ENCODE assay signal across 1 cellular context in genomic region chr16:73149329-73149728, GRCh38.
TF ChIP-seq lines count a peak whose summit lies in the region.

No MANE protein-coding gene starts in this region.

TF ChIP-seq in HepG2, 621 proteins besides CTCF, POLR2A, EP300 and RAD21 (continued from another document and continues in another):
- TF ChIP-seq NFE2L1 (CRISPR knock-in tag; IDR thresholded peaks at IDR 0.05; ENCODE audit: borderline replicate concordance) (no peak), ZNF501 (CRISPR knock-in tag; IDR thresholded peaks at IDR 0.05) (no peak), TBL1XR1 (IDR thresholded peaks at IDR 0.05; ENCODE audit: borderline replicate concordance, low read length, partially characterized antibody) (no peak), POLR2AphosphoS5 (IDR thresholded peaks at IDR 0.05; ENCODE audit: low read depth, low read length) (no peak), KIAA2018 (CRISPR knock-in tag; IDR thresholded peaks at IDR 0.05; ENCODE audit: borderline replicate concordance) (no peak), FOXO1 (CRISPR knock-in tag; IDR thresholded peaks at IDR 0.05) (peak; percentile 61; the same call in 1 of the 2 replicates), ZNF256 (CRISPR knock-in tag; conservative IDR thresholded peaks at IDR 0.05) (no peak), RFX3 (CRISPR knock-in tag; IDR thresholded peaks at IDR 0.05) (no peak), ZNF235 (CRISPR knock-in tag; IDR thresholded peaks at IDR 0.05; ENCODE audit: borderline replicate concordance) (no peak), DNMT3B (CRISPR knock-in tag; conservative IDR thresholded peaks at IDR 0.05) (no peak), TEAD3 (CRISPR knock-in tag; optimal IDR thresholded peaks at IDR 0.05; ENCODE audit: borderline replicate concordance) (peak; percentile 36), TEF (CRISPR knock-in tag; IDR thresholded peaks at IDR 0.05) (no peak), ZNF432 (CRISPR knock-in tag; IDR thresholded peaks at IDR 0.05; ENCODE audit: borderline replicate concordance) (no peak), ZNF7 (CRISPR knock-in tag; IDR thresholded peaks at IDR 0.05) (no peak), ATF2 (CRISPR knock-in tag; IDR thresholded peaks at IDR 0.05) (no peak), MLLT10 (CRISPR knock-in tag; IDR thresholded peaks at IDR 0.05) (no peak), ELF3 (CRISPR knock-in tag; IDR thresholded peaks at IDR 0.05) (peak; percentile 82), KDM6A (CRISPR knock-in tag; IDR thresholded peaks at IDR 0.05; ENCODE audit: low read depth) (0 out of 2 replicates have a peak, but pooled peaks have one; percentile 34), CBFB (CRISPR knock-in tag; IDR thresholded peaks at IDR 0.05) (no peak), SAP130 (CRISPR knock-in tag; IDR thresholded peaks at IDR 0.05; ENCODE audit: low read depth) (peak; percentile 65), AHDC1 (CRISPR knock-in tag; IDR thresholded peaks at IDR 0.05; ENCODE audit: borderline replicate concordance) (peak; percentile 47; the same call in 1 of the 2 replicates), MXD1 (CRISPR knock-in tag; IDR thresholded peaks at IDR 0.05) (no peak), HMG20A (CRISPR knock-in tag; IDR thresholded peaks at IDR 0.05; ENCODE audit: borderline replicate concordance) (peak; percentile 65; the same call in 1 of the 2 replicates), HOMEZ (CRISPR knock-in tag; IDR thresholded peaks at IDR 0.05; ENCODE audit: low read depth) (peak; percentile 46; the same call in 1 of the 2 replicates), ATF4 (CRISPR knock-in tag; IDR thresholded peaks at IDR 0.05) (no peak), ZNF124 (CRISPR knock-in tag; IDR thresholded peaks at IDR 0.05) (no peak), ZNF768 (CRISPR knock-in tag; IDR thresholded peaks at IDR 0.05) (no peak), ZMAT3 (CRISPR knock-in tag; conservative IDR thresholded peaks at IDR 0.05) (no peak), TRIM24 (CRISPR knock-in tag; IDR thresholded peaks at IDR 0.05) (no peak), RFXANK (CRISPR knock-in tag; IDR thresholded peaks at IDR 0.05) (no peak), NONO (IDR thresholded peaks at IDR 0.05) (no peak), NONO (CRISPR knock-in tag; conservative IDR thresholded peaks at IDR 0.05) (no peak), ZNF674 (CRISPR knock-in tag; IDR thresholded peaks at IDR 0.05; ENCODE audit: low read depth) (no peak), BRD4 (CRISPR knock-in tag; IDR thresholded peaks at IDR 0.05) (no peak), SP140L (CRISPR knock-in tag; IDR thresholded peaks at IDR 0.05; ENCODE audit: borderline replicate concordance) (no peak), MED13 (CRISPR knock-in tag; IDR thresholded peaks at IDR 0.05) (no peak), MIXL1 (CRISPR knock-in tag; IDR thresholded peaks at IDR 0.05) (peak; percentile 90), ZNF652 (CRISPR knock-in tag; IDR thresholded peaks at IDR 0.05; ENCODE audit: borderline replicate concordance, low read depth) (peak; percentile 26; the same call in 1 of the 2 replicates), HNRNPH1 (optimal IDR thresholded peaks at IDR 0.05; ENCODE audit: low read depth, low read length) (no peak), ZNF274 (CRISPR knock-in tag; IDR thresholded peaks at IDR 0.05) (no peak), ZNF446 (CRISPR knock-in tag; IDR thresholded peaks at IDR 0.05) (no peak), XRCC5 (optimal IDR thresholded peaks at IDR 0.05; ENCODE audit: low read length) (no peak), ATF7-NPFF (CRISPR knock-in tag; IDR thresholded peaks at IDR 0.05; ENCODE audit: low read depth) (no peak), ZNF704 (CRISPR knock-in tag; IDR thresholded peaks at IDR 0.05; ENCODE audit: borderline replicate concordance) (no peak), FOXP1 (IDR thresholded peaks at IDR 0.05) (no peak), FOXP1 (CRISPR knock-in tag; IDR thresholded peaks at IDR 0.05) (peak; percentile 71), SNAPC2 (CRISPR knock-in tag; IDR thresholded peaks at IDR 0.05) (no peak), ZBTB3 (CRISPR knock-in tag; IDR thresholded peaks at IDR 0.05; ENCODE audit: borderline replicate concordance, low read depth) (no peak)
